1 cellular context compared by ENCODE assay signal in genomic region chr11:62621567-62622470, GRCh38.
TF ChIP-seq lines count a peak whose summit lies in the region.

Gene B3GAT3 (minus strand): TSS chr11:62621986. CDS start chr11:62621947, 39 bp downstream.

TF ChIP-seq in HepG2, 621 proteins besides CTCF, POLR2A, EP300 and RAD21 (continued from another document and continues in another):
- TF ChIP-seq, protein P1, sequence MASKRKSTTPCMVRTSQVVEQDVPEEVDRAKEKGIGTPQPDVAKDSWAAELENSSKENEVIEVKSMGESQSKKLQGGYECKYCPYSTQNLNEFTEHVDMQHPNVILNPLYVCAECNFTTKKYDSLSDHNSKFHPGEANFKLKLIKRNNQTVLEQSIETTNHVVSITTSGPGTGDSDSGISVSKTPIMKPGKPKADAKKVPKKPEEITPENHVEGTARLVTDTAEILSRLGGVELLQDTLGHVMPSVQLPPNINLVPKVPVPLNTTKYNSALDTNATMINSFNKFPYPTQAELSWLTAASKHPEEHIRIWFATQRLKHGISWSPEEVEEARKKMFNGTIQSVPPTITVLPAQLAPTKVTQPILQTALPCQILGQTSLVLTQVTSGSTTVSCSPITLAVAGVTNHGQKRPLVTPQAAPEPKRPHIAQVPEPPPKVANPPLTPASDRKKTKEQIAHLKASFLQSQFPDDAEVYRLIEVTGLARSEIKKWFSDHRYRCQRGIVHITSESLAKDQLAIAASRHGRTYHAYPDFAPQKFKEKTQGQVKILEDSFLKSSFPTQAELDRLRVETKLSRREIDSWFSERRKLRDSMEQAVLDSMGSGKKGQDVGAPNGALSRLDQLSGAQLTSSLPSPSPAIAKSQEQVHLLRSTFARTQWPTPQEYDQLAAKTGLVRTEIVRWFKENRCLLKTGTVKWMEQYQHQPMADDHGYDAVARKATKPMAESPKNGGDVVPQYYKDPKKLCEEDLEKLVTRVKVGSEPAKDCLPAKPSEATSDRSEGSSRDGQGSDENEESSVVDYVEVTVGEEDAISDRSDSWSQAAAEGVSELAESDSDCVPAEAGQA (IDR thresholded peaks at IDR 0.05; ENCODE audit: low read depth) = peak; percentile 84
- TF ChIP-seq, protein P1 (CRISPR knock-in tag; IDR thresholded peaks at IDR 0.05; ENCODE audit: borderline replicate concordance) = peak; percentile 90; the same call in 1 of the 2 replicates
- no peak for TF ChIP-seq ZNF550 (CRISPR knock-in tag; IDR thresholded peaks at IDR 0.05; ENCODE audit: borderline replicate concordance)
- no peak for TF ChIP-seq LCORL (IDR thresholded peaks at IDR 0.05)
- TF ChIP-seq LCORL (CRISPR knock-in tag; IDR thresholded peaks at IDR 0.05) = peak; percentile 85
- TF ChIP-seq, protein P2, sequence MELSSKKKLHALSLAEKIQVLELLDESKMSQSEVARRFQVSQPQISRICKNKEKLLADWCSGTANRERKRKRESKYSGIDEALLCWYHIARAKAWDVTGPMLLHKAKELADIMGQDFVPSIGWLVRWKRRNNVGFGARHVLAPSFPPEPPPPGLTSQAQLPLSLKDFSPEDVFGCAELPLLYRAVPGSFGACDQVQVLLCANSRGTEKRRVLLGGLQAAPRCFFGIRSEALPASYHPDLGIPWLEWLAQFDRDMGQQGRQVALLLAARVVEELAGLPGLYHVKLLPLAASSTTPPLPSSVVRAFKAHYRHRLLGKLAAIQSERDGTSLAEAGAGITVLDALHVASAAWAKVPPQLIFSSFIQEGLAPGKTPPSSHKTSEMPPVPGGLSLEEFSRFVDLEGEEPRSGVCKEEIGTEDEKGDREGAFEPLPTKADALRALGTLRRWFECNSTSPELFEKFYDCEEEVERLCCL (CRISPR knock-in tag; IDR thresholded peaks at IDR 0.05; ENCODE audit: borderline replicate concordance) = no peak
- TF ChIP-seq, protein P3, sequence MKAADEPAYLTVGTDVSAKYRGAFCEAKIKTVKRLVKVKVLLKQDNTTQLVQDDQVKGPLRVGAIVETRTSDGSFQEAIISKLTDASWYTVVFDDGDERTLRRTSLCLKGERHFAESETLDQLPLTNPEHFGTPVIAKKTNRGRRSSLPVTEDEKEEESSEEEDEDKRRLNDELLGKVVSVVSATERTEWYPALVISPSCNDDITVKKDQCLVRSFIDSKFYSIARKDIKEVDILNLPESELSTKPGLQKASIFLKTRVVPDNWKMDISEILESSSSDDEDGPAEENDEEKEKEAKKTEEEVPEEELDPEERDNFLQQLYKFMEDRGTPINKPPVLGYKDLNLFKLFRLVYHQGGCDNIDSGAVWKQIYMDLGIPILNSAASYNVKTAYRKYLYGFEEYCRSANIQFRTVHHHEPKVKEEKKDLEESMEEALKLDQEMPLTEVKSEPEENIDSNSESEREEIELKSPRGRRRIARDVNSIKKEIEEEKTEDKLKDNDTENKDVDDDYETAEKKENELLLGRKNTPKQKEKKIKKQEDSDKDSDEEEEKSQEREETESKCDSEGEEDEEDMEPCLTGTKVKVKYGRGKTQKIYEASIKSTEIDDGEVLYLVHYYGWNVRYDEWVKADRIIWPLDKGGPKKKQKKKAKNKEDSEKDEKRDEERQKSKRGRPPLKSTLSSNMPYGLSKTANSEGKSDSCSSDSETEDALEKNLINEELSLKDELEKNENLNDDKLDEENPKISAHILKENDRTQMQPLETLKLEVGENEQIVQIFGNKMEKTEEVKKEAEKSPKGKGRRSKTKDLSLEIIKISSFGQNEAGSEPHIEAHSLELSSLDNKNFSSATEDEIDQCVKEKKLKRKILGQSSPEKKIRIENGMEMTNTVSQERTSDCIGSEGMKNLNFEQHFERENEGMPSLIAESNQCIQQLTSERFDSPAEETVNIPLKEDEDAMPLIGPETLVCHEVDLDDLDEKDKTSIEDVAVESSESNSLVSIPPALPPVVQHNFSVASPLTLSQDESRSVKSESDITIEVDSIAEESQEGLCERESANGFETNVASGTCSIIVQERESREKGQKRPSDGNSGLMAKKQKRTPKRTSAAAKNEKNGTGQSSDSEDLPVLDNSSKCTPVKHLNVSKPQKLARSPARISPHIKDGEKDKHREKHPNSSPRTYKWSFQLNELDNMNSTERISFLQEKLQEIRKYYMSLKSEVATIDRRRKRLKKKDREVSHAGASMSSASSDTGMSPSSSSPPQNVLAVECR (CRISPR knock-in tag; IDR thresholded peaks at IDR 0.05; ENCODE audit: borderline replicate concordance) = peak; percentile 97
- TF ChIP-seq NFRKB (IDR thresholded peaks at IDR 0.05) = no peak
- no peak for TF ChIP-seq ZNF333 (CRISPR knock-in tag; IDR thresholded peaks at IDR 0.05; ENCODE audit: borderline replicate concordance)
- no peak for TF ChIP-seq ZKSCAN5 (CRISPR knock-in tag; IDR thresholded peaks at IDR 0.05)
- TF ChIP-seq, protein P4, sequence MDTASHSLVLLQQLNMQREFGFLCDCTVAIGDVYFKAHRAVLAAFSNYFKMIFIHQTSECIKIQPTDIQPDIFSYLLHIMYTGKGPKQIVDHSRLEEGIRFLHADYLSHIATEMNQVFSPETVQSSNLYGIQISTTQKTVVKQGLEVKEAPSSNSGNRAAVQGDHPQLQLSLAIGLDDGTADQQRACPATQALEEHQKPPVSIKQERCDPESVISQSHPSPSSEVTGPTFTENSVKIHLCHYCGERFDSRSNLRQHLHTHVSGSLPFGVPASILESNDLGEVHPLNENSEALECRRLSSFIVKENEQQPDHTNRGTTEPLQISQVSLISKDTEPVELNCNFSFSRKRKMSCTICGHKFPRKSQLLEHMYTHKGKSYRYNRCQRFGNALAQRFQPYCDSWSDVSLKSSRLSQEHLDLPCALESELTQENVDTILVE (CRISPR knock-in tag; IDR thresholded peaks at IDR 0.05) = peak; percentile 97
- TF ChIP-seq, protein P5, sequence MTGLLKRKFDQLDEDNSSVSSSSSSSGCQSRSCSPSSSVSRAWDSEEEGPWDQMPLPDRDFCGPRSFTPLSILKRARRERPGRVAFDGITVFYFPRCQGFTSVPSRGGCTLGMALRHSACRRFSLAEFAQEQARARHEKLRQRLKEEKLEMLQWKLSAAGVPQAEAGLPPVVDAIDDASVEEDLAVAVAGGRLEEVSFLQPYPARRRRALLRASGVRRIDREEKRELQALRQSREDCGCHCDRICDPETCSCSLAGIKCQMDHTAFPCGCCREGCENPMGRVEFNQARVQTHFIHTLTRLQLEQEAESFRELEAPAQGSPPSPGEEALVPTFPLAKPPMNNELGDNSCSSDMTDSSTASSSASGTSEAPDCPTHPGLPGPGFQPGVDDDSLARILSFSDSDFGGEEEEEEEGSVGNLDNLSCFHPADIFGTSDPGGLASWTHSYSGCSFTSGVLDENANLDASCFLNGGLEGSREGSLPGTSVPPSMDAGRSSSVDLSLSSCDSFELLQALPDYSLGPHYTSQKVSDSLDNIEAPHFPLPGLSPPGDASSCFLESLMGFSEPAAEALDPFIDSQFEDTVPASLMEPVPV (CRISPR knock-in tag; IDR thresholded peaks at IDR 0.05) = peak; percentile 75; the same call in 1 of the 2 replicates
- peak; percentile 79 for TF ChIP-seq ZNF883 (CRISPR knock-in tag; IDR thresholded peaks at IDR 0.05; ENCODE audit: not compliant biosample characterization)
- TF ChIP-seq, protein P6, sequence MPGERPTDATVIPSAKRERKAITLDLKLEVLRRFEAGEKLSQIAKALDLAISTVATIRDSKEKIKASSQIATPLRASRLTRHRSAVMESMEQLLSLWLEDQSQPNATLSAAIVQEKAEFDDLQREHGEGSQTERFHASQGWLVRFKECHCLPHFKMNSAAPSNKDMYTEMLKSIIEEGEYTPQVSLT (CRISPR knock-in tag; IDR thresholded peaks at IDR 0.05; ENCODE audit: borderline replicate concordance, low read depth) = no peak
- TF ChIP-seq MXD3 (CRISPR knock-in tag; IDR thresholded peaks at IDR 0.05) = peak; percentile 96
- TF ChIP-seq MIER2 (CRISPR knock-in tag; IDR thresholded peaks at IDR 0.05) = no peak; the same call in 1 of the 2 replicates
- TF ChIP-seq CERS6 (CRISPR knock-in tag; IDR thresholded peaks at IDR 0.05) = no peak
- TF ChIP-seq, protein P7, sequence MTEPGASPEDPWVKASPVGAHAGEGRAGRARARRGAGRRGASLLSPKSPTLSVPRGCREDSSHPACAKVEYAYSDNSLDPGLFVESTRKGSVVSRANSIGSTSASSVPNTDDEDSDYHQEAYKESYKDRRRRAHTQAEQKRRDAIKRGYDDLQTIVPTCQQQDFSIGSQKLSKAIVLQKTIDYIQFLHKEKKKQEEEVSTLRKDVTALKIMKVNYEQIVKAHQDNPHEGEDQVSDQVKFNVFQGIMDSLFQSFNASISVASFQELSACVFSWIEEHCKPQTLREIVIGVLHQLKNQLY (CRISPR knock-in tag; IDR thresholded peaks at IDR 0.05) = peak; percentile 80
- 0 out of 2 replicates have a peak, but pooled peaks have one; percentile 15 for TF ChIP-seq STAG1 (CRISPR knock-in tag; IDR thresholded peaks at IDR 0.05)
- peak; percentile 44; the same call in 1 of the 2 replicates for TF ChIP-seq ZNF761 (CRISPR knock-in tag; conservative IDR thresholded peaks at IDR 0.05)
- TF ChIP-seq ZNF713 (CRISPR knock-in tag; IDR thresholded peaks at IDR 0.05) = no peak
- no peak for TF ChIP-seq GPBP1L1 (CRISPR knock-in tag; IDR thresholded peaks at IDR 0.05)
- TF ChIP-seq ZNF547 (CRISPR knock-in tag; IDR thresholded peaks at IDR 0.05) = peak; percentile 95; the same call in 1 of the 2 replicates
- peak; percentile 84 for TF ChIP-seq ZFP91 (CRISPR knock-in tag; IDR thresholded peaks at IDR 0.05; ENCODE audit: borderline replicate concordance)
- peak; percentile 99 for TF ChIP-seq MXI1 (IDR thresholded peaks at IDR 0.05; ENCODE audit: borderline replicate concordance, low read depth, low read length)
- no peak for TF ChIP-seq MIER3 (CRISPR knock-in tag; IDR thresholded peaks at IDR 0.05; ENCODE audit: borderline replicate concordance)
- TF ChIP-seq RBFOX2 (IDR thresholded peaks at IDR 0.05; ENCODE audit: low read depth, low read length) = peak; percentile 91
- TF ChIP-seq ZNF484 (CRISPR knock-in tag; IDR thresholded peaks at IDR 0.05; ENCODE audit: borderline replicate concordance, low read depth) = no peak
- TF ChIP-seq DNMT3B (CRISPR knock-in tag; conservative IDR thresholded peaks at IDR 0.05) = no peak
- 0 out of 2 replicates have a peak, but pooled peaks have one; percentile 52 for TF ChIP-seq KLF15 (CRISPR knock-in tag; IDR thresholded peaks at IDR 0.05; ENCODE audit: borderline replicate concordance)
- TF ChIP-seq TBX3 (IDR thresholded peaks at IDR 0.05; ENCODE audit: borderline replicate concordance) = peak; percentile 13; the same call in 1 of the 2 replicates
- TF ChIP-seq MAZ (IDR thresholded peaks at IDR 0.05; ENCODE audit: borderline replicate concordance, low read depth, low read length) = peak; percentile 88; the same call in 1 of the 2 replicates
- TF ChIP-seq MAZ (CRISPR knock-in tag; IDR thresholded peaks at IDR 0.05; ENCODE audit: low read depth) = peak; percentile 92
- peak; percentile 82; the same call in 1 of the 2 replicates for TF ChIP-seq ZNF350 (CRISPR knock-in tag; IDR thresholded peaks at IDR 0.05; ENCODE audit: borderline replicate concordance, low read depth)
- 0 out of 2 replicates have a peak, but pooled peaks have one; percentile 77 for TF ChIP-seq ZFP37 (CRISPR knock-in tag; IDR thresholded peaks at IDR 0.05; ENCODE audit: borderline replicate concordance)
- peak; percentile 61 for TF ChIP-seq ZFX (CRISPR knock-in tag; IDR thresholded peaks at IDR 0.05; ENCODE audit: low read depth)
- peak; percentile 30; the same call in 1 of the 2 replicates for TF ChIP-seq AHR (CRISPR knock-in tag; IDR thresholded peaks at IDR 0.05)
